ENCODE assay signal across 7 cellular contexts in the genomic region with DNA sequence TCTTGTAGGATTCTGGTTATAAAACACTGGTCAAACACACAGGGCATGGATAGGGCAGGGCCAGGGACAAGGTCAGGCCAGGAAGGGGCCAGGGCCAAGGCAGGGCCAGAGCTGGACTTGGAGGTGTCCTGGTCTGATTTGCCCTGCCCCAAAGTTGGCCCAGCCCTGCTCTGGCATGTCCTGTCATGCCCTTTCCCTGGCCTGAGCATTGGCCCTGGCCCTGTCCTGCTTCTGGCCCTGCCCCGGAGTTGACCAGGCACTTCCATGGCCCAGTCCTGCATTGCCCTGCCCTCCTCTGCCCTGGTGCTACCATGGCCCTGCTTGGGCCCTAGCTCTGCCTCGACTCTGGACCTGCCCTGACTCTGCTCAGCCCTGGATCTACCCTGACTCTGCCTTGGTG.
DNase-seq lines count a peak whose midpoint lies in the region; ATAC-seq and TF ChIP-seq lines count a peak whose summit lies in the region.
"Not testable (repeated sequence)": the region's sequence is repeated elsewhere in the genome, so short reads cannot be mapped to it uniquely, and the experiment has no call there.

No MANE protein-coding gene starts in this region.

- not testable (repeated sequence) for H3K4ac ChIP-seq in mesenchymal stem cell (ENCODE audit: low read depth in 1 of 2, low read length in 2 of 2)

- 100% methylated on average over 1 of the region's 2 CpGs for WGBS in mesenchymal stem cell
- WGBS in psoas muscle, 3 donors: 44 to 53% (median 52%) methylated on average over 1 to 2 of the region's 2 CpGs

- peak overlapping the region; percentile 89 for H4K91ac ChIP-seq in mesenchymal stem cell (ENCODE audit: low read length)

- H3K9me3 Mint-ChIP-seq in type B pancreatic cell: not testable (repeated sequence)

- H3K36me3 ChIP-seq in left ventricle myocardium inferior; psoas muscle (ENCODE audit: insufficient read depth in 1 of 2, low read depth in 1 of 2): not testable (repeated sequence)
- peaks cover 0 to 21% of the 10 kb centered on the region in 2 experiments for H3K36me3 ChIP-seq in mesenchymal stem cell (ENCODE audit: control insufficient read depth in 1 of 2, insufficient read depth in 2 of 2, low read depth in 1 of 2, low read length in 2 of 2)

- H3K4me1 Mint-ChIP-seq in type B pancreatic cell (ENCODE audit: unreplicated experiment): not testable (repeated sequence)

- not testable (repeated sequence) for H3K4me3 ChIP-seq in epithelial cell of esophagus (ENCODE audit: low read length); left ventricle myocardium inferior; mesenchymal stem cell (ENCODE audit: insufficient read depth in 1 of 2, low read depth in 1 of 2, low read length in 2 of 2); psoas muscle

- not testable (repeated sequence) for H2BK15ac ChIP-seq in mesenchymal stem cell (ENCODE audit: low read depth, poor library complexity, severe bottlenecking)

- intact Hi-C loops in left ventricle myocardium inferior (cut with micrococcal nuclease); psoas muscle (cut with DNase I): not testable (repeated sequence)

- not testable (repeated sequence) for H3K23ac ChIP-seq in mesenchymal stem cell (ENCODE audit: low read length in 2 of 2)

- H3K79me1 ChIP-seq in mesenchymal stem cell (replicated peaks; ENCODE audit: low read length, poor library complexity, severe bottlenecking): not testable (repeated sequence)

- H2BK12ac ChIP-seq in mesenchymal stem cell (ENCODE audit: low read length in 2 of 2): peak overlapping the region; percentile 3 to 66

- not testable (repeated sequence) for TF ChIP-seq CTCF in epithelial cell of esophagus (IDR thresholded peaks at IDR 0.05; ENCODE audit: insufficient read depth, low read depth, low read length, missing control alignments); left ventricle myocardium inferior (IDR thresholded peaks at IDR 0.05; ENCODE audit: borderline replicate concordance); psoas muscle (IDR thresholded peaks at IDR 0.05); type B pancreatic cell (conservative IDR thresholded peaks at IDR 0.05)

- peak overlapping the region; percentile 94 for H4K8ac ChIP-seq in mesenchymal stem cell (ENCODE audit: low read length)

- H2AK5ac ChIP-seq in mesenchymal stem cell (ENCODE audit: low read length, severe bottlenecking): not testable (repeated sequence)

- H3K9me3 ChIP-seq in left ventricle myocardium inferior (replicated peaks); mesenchymal stem cell (ENCODE audit: control insufficient read depth, low read length); psoas muscle: not testable (repeated sequence)

- not testable (repeated sequence) for H3K27me3 Mint-ChIP-seq in type B pancreatic cell

- not testable (repeated sequence) for H3K4me2 ChIP-seq in mesenchymal stem cell (ENCODE audit: low read length, poor library complexity, severe bottlenecking)

- H3K4me1 ChIP-seq in left ventricle myocardium inferior, psoas muscle: not testable (repeated sequence)
- H3K4me1 ChIP-seq in mesenchymal stem cell (ENCODE audit: control insufficient read depth, insufficient read depth, low read depth, low read length): peaks cover 13% of the 10 kb centered on the region

- not testable (repeated sequence) for H3K27me3 ChIP-seq in left ventricle myocardium inferior (ENCODE audit: low read depth); mesenchymal stem cell (ENCODE audit: control insufficient read depth in 1 of 2, insufficient read depth in 1 of 2, low read length in 2 of 2); psoas muscle (ENCODE audit: insufficient read depth in 3 of 3, low read length in 2 of 3)

- peak overlapping the region in 1 of 2 experiments; percentile 3 for H3K18ac ChIP-seq in mesenchymal stem cell (ENCODE audit: low read depth in 1 of 2, low read length in 2 of 2)

- H3K27ac ChIP-seq in left ventricle myocardium inferior (replicated peaks); psoas muscle: not testable (repeated sequence)
- peak overlapping the region; percentile 5 for H3K27ac ChIP-seq in mesenchymal stem cell (ENCODE audit: low read length, poor library complexity, severe bottlenecking)

- not testable (repeated sequence) for H2BK120ac ChIP-seq in mesenchymal stem cell (ENCODE audit: low read depth, low read length)

- not testable (repeated sequence) for H3K4me3 Mint-ChIP-seq in type B pancreatic cell

- not testable (repeated sequence) for H2BK5ac ChIP-seq in mesenchymal stem cell (ENCODE audit: low read depth, low read length, poor library complexity, severe bottlenecking)

- ATAC-seq in psoas muscle: not testable (repeated sequence)

- not testable (repeated sequence) for H3K27ac Mint-ChIP-seq in type B pancreatic cell

- not testable (repeated sequence) for H2AFZ ChIP-seq in mesenchymal stem cell (ENCODE audit: low read depth, low read length)

- H3K14ac ChIP-seq in mesenchymal stem cell (ENCODE audit: low read length in 2 of 2): peak overlapping the region in 1 of 2 experiments; percentile 5

- not testable (repeated sequence) for H3K36me3 Mint-ChIP-seq in type B pancreatic cell

- DNase-seq in LoVo (ENCODE audit: low spot score) (peak; percentile 0), activated gamma-delta T cell treated with Interleukin-2 at 50 U/mL for 16 hours (peak; percentile 3), epithelial cell of esophagus (ENCODE audit: low read depth) (peak; percentile 0), left ventricle myocardium inferior (peak; percentile 16), psoas muscle (peak; percentile 14 to 58), type B pancreatic cell (ENCODE audit: extremely low spot score, unreplicated experiment) (peak; percentile 62)
- not testable (repeated sequence) for DNase-seq in mesenchymal stem cell

- H3K9ac ChIP-seq in mesenchymal stem cell (ENCODE audit: low read length): not testable (repeated sequence)
